In the genomic region with DNA sequence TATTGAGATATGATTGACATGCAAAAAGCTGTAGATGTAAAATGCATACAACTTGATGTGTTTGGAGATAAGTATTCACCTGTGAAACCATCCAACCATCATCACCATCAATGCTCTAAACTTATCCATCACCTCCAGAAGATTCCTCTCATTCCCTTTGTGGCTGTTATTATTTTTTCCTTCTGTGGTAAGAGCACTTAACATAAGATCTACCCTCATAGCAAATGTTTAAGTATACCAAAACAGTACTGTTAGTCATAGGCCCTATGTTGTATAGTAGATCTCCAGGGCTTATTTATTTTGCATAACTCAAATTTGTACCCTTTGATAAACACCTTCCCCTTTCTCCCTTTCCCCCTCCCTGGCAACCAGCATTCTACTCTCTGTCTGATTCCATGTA, we compare ENCODE assay signal across 8 cellular contexts. TPM values are rescaled to one million over a fixed set of nuclear protein-coding genes. Genes with fewer than 3 reads are reported as not detected.
"Had no signal": no experiment of that assay in that cellular context is flagged by ENCODE, and none has a peak within 500 bp of the region (broad histone marks: within the 10 kb centered on the region; RNA-seq: fewer than 3 reads in every experiment).

No MANE protein-coding gene starts in this region.

- DNase-seq: H9, HCEC 1CT, KBM-7 had no signal

- H3K4me2 ChIP-seq: GM23338, KMS-11 had no signal

- H3K4me3 Mint-ChIP-seq: GM23338, H9, IgD-negative memory B cell had no signal

- ATAC-seq: GM23338 had no signal

- H3K9ac ChIP-seq: KMS-11 had no signal

- H3K4me3 ChIP-seq: GM23338 had no signal

- H3K36me3 Mint-ChIP-seq: IgD-negative memory B cell had no signal

- H3K27ac Mint-ChIP-seq: GM23338, H9, IgD-negative memory B cell had no signal

- H3K27ac ChIP-seq: KMS-11 had no signal

RNA-seq across cellular contexts. Expression of a gene that starts 31.2 kb away (rescaled TPM):
- total RNA-seq: GM23338, H1, H9, HT-29 had no signal
- polyA plus RNA-seq: H1, IgD-negative memory B cell had no signal
